1 cellular context compared by ENCODE assay signal in genomic region chr2:110768591-110768990, GRCh38.
TF ChIP-seq lines count a peak whose summit lies in the region.

No MANE protein-coding gene starts in this region.

TF ChIP-seq in SK-N-SH treated with all-trans-retinoic acid at 6 μM for 48 hours, 23 proteins besides CTCF, POLR2A, EP300 and RAD21 (continued from another document):
- no peak for TF ChIP-seq CSRNP3 (CRISPR knock-in tag; IDR thresholded peaks at IDR 0.05)
- TF ChIP-seq SNAI2 (CRISPR knock-in tag; IDR thresholded peaks at IDR 0.05), result no peak
- no peak for TF ChIP-seq CSDC2 (CRISPR knock-in tag; IDR thresholded peaks at IDR 0.05)
- no peak for TF ChIP-seq GLIS3 (CRISPR knock-in tag; IDR thresholded peaks at IDR 0.05)
